ENCODE assay signal across 8 cellular contexts in the genomic region with DNA sequence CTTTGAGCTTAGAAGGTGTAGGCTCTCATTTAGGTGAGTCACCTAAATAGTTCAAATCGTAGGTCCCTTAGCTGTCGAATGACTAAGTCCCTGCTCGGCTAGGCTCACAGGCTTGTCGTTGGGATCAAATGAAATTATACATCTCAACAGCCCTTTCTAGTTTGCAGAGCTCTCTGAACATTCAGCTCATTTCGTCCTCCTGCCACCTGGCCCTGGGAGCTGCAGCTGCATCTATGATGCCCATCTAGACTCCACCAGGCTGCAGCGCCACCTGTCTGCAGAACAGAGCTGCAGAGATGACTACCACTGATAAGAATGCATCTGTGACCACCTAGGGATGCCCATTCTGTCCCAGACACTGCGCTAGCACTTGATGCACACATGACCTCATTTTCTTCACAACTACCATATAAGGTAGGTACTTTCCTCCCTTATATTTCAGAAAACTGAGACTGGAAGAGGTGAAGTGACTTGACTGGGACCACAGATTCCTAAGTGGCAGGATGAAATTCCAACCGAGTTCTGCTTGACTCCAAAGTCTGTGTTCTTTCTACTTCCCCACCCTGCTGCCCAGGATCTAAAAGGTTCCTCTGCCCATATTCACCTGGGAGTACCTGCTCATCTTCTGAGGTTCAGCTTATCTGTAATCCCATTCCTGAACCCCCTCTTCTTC.
A peak's percentile ranks its signal among the peaks of the same experiment; 100 is the strongest.
DNase-seq lines count a peak whose midpoint lies in the region; ATAC-seq and TF ChIP-seq lines count a peak whose summit lies in the region.

No MANE protein-coding gene starts in this region.

- no peak overlapping the region for H3K4me2 ChIP-seq in hepatocyte

- no peaks in the 10 kb centered on the region for H3K4me1 ChIP-seq in hepatocyte (ENCODE audit: insufficient read depth)

- 62% methylated on average over 8 of the region's 8 CpGs for WGBS in hepatocyte (ENCODE audit: low lambda C conversion rate, missing lambda C conversion rate)

- no peaks in the 10 kb centered on the region for H3K79me2 ChIP-seq in hepatocyte

- H3K27ac ChIP-seq in hepatocyte, result no peak overlapping the region

- ATAC-seq in HG03565 (IDR thresholded peaks at IDR 0.05; ENCODE audit: unreplicated experiment) (peak; percentile 69), HG02884 (IDR thresholded peaks at IDR 0.05; ENCODE audit: unreplicated experiment) (no peak)

- peak; percentile 65 for TF ChIP-seq CTCF in hepatocyte (IDR thresholded peaks at IDR 0.05; ENCODE audit: poor library complexity)

- H3K9me3 ChIP-seq in hepatocyte (ENCODE audit: low read depth), result no peaks in the 10 kb centered on the region

- H2AFZ ChIP-seq in hepatocyte, result no peak overlapping the region

- no peaks in the 10 kb centered on the region for H3K27me3 ChIP-seq in hepatocyte

- H3K36me3 ChIP-seq in hepatocyte (replicated peaks; ENCODE audit: insufficient read depth, low read depth), result no peaks in the 10 kb centered on the region

- no peaks in the 10 kb centered on the region for H3K9me2 ChIP-seq in hepatocyte (replicated peaks; ENCODE audit: insufficient read depth)

- DNase-seq in activated T-cell treated with anti-CD3 and anti-CD28 coated beads for 24 hours (ENCODE audit: low read depth) (peak; percentile 26), NCI-H460 (ENCODE audit: extremely low read depth, low read depth) (peak; percentile 24), hepatocyte (ENCODE audit: low spot score) (peak; percentile 70)
- DNase-seq in activated T-cell treated with anti-CD3 and anti-CD28 coated beads, Interleukin-2, amount 50 U/mL, for 1 hour, result no peak
- DNase-seq in activated naive CD4-positive, alpha-beta T cell treated with Interleukin-2 at 50 U/mL for 16 hours, result peak; percentile 12
- peak; percentile 71 for DNase-seq in stimulated activated CD4-positive, alpha-beta T cell treated with anti-CD3 and anti-CD28 coated beads, Interleukin-15, amount 100 ng/mL, for 24 hours

- no peaks in the 10 kb centered on the region for H4K20me1 ChIP-seq in hepatocyte (ENCODE audit: insufficient read depth, poor library complexity, severe bottlenecking)

- no peak overlapping the region for H3K4me3 ChIP-seq in hepatocyte
